Comparison of ENCODE assay signal across 1 cellular context in the genomic region with DNA sequence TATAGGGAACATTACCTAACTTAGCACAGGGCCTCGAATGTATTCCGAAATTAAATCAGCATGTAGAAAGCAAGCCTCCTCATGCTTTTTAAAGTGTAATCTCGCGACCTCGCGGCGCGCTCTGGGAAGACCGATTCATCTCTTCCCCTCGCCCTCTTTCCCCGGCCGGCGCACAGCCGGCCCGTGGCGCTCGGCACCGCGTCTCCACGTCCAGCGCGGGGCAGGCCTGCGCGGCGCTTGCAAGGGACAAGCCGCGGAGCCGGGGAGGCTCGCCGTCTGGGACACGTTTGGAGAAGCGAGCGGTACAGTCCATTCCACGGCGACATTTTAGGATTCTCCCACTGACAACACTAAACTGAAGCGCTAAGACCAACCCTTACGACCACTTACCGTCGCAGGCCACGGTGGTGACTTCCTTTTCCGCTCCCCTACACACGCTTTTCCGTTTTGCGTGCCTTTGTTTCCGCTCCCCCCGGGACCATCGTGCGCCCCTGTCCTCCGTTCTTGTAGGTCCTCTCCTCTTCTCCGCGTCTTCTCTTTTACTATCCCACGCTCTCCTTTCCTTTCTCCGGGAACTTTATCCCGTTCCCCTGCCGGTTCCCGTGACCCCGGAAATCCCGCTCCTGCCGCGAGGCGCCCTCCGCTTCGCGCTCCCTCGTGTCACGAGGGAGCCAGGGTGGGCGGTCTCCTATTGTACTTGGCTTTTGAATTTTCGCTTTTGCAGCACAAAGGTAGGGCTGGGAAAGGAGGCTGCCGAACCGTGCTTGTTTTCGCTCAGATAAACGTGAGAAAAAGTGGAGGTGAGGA.
TF ChIP-seq lines count a peak whose summit lies in the region.

A gene with protein sequence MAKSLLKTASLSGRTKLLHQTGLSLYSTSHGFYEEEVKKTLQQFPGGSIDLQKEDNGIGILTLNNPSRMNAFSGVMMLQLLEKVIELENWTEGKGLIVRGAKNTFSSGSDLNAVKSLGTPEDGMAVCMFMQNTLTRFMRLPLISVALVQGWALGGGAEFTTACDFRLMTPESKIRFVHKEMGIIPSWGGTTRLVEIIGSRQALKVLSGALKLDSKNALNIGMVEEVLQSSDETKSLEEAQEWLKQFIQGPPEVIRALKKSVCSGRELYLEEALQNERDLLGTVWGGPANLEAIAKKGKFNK (minus strand): TSS at position 664 of the 807 bp plus-strand sequence. CDS start 12,581 bp downstream, outside the sequence.

TF ChIP-seq in GM12878, 131 proteins besides CTCF, POLR2A, EP300 and RAD21 (continued from another document and continues in another):
- TF ChIP-seq HDGF (IDR thresholded peaks at IDR 0.05) (peak; percentile 70; the same call in 1 of the 2 replicates), ZSCAN29 (IDR thresholded peaks at IDR 0.05) (no peak), ZBED1 (IDR thresholded peaks at IDR 0.05; ENCODE audit: borderline replicate concordance) (no peak), YY1 (IDR thresholded peaks at IDR 0.05; ENCODE audit: low read depth, low read length) (peak; percentile 44; the same call in 1 of the 2 replicates), TCF12 (IDR thresholded peaks at IDR 0.05; ENCODE audit: low read depth, low read length) (no peak), TCF7 (IDR thresholded peaks at IDR 0.05; ENCODE audit: borderline replicate concordance) (no peak), PML (IDR thresholded peaks at IDR 0.05; ENCODE audit: low read length) (peak; percentile 90), STAT1 (conservative IDR thresholded peaks at IDR 0.05) (peak; percentile 15; the same call in 1 of the 2 replicates), KAT2A (conservative IDR thresholded peaks at IDR 0.05; ENCODE audit: control insufficient read depth, low read depth, low read length) (no peak), BACH1 (IDR thresholded peaks at IDR 0.05; ENCODE audit: borderline replicate concordance) (no peak; the same call in 1 of the 2 replicates), NFIC (IDR thresholded peaks at IDR 0.05; ENCODE audit: low read depth, low read length) (peak; percentile 51; the same call in 1 of the 2 replicates), ZZZ3 (IDR thresholded peaks at IDR 0.05; ENCODE audit: control insufficient read depth, insufficient read length, low read depth) (no peak), NR2F1 (conservative IDR thresholded peaks at IDR 0.05) (peak; percentile 76), RFX5 (IDR thresholded peaks at IDR 0.05; ENCODE audit: low read depth, low read length) (0 out of 2 replicates have a peak, but pooled peaks have one; percentile 33), ASH2L (IDR thresholded peaks at IDR 0.05; ENCODE audit: borderline replicate concordance, low read depth) (peak; percentile 95), EZH2 (IDR thresholded peaks at IDR 0.05; ENCODE audit: borderline replicate concordance, control insufficient read depth, low read depth, low read length) (no peak), GABPA (IDR thresholded peaks at IDR 0.05; ENCODE audit: low read depth) (peak; percentile 97), ZNF217 (IDR thresholded peaks at IDR 0.05) (no peak), NFXL1 (IDR thresholded peaks at IDR 0.05; ENCODE audit: borderline replicate concordance) (no peak), MYC (IDR thresholded peaks at IDR 0.05; ENCODE audit: insufficient read depth, insufficient read length, insufficient replicate concordance, low read length, severe bottlenecking) (peak; percentile 68), SPI1 (IDR thresholded peaks at IDR 0.05; ENCODE audit: borderline replicate concordance, insufficient read depth, low read depth, low read length) (peak; percentile 8; the same call in 1 of the 2 replicates), CBX3 (IDR thresholded peaks at IDR 0.05; ENCODE audit: borderline replicate concordance, low read depth) (no peak), KLF5 (IDR thresholded peaks at IDR 0.05; ENCODE audit: partially characterized antibody) (peak; percentile 22), MXI1 (IDR thresholded peaks at IDR 0.05; ENCODE audit: low read depth, low read length) (peak; percentile 85), ZNF384 (IDR thresholded peaks at IDR 0.05; ENCODE audit: borderline replicate concordance, low read depth, low read length) (no peak), ESRRA (IDR thresholded peaks at IDR 0.05; ENCODE audit: low read length) (no peak), NR2C1 (IDR thresholded peaks at IDR 0.05) (peak; percentile 69), RCOR1 (conservative IDR thresholded peaks at IDR 0.05; ENCODE audit: low read depth, low read length) (0 out of 2 replicates have a peak, but pooled peaks have one; percentile 71)
- TF ChIP-seq, protein P1, sequence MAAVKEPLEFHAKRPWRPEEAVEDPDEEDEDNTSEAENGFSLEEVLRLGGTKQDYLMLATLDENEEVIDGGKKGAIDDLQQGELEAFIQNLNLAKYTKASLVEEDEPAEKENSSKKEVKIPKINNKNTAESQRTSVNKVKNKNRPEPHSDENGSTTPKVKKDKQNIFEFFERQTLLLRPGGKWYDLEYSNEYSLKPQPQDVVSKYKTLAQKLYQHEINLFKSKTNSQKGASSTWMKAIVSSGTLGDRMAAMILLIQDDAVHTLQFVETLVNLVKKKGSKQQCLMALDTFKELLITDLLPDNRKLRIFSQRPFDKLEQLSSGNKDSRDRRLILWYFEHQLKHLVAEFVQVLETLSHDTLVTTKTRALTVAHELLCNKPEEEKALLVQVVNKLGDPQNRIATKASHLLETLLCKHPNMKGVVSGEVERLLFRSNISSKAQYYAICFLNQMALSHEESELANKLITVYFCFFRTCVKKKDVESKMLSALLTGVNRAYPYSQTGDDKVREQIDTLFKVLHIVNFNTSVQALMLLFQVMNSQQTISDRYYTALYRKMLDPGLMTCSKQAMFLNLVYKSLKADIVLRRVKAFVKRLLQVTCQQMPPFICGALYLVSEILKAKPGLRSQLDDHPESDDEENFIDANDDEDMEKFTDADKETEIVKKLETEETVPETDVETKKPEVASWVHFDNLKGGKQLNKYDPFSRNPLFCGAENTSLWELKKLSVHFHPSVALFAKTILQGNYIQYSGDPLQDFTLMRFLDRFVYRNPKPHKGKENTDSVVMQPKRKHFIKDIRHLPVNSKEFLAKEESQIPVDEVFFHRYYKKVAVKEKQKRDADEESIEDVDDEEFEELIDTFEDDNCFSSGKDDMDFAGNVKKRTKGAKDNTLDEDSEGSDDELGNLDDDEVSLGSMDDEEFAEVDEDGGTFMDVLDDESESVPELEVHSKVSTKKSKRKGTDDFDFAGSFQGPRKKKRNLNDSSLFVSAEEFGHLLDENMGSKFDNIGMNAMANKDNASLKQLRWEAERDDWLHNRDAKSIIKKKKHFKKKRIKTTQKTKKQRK (IDR thresholded peaks at IDR 0.05; ENCODE audit: low read depth, low read length): no peak
- TF ChIP-seq, protein P2, sequence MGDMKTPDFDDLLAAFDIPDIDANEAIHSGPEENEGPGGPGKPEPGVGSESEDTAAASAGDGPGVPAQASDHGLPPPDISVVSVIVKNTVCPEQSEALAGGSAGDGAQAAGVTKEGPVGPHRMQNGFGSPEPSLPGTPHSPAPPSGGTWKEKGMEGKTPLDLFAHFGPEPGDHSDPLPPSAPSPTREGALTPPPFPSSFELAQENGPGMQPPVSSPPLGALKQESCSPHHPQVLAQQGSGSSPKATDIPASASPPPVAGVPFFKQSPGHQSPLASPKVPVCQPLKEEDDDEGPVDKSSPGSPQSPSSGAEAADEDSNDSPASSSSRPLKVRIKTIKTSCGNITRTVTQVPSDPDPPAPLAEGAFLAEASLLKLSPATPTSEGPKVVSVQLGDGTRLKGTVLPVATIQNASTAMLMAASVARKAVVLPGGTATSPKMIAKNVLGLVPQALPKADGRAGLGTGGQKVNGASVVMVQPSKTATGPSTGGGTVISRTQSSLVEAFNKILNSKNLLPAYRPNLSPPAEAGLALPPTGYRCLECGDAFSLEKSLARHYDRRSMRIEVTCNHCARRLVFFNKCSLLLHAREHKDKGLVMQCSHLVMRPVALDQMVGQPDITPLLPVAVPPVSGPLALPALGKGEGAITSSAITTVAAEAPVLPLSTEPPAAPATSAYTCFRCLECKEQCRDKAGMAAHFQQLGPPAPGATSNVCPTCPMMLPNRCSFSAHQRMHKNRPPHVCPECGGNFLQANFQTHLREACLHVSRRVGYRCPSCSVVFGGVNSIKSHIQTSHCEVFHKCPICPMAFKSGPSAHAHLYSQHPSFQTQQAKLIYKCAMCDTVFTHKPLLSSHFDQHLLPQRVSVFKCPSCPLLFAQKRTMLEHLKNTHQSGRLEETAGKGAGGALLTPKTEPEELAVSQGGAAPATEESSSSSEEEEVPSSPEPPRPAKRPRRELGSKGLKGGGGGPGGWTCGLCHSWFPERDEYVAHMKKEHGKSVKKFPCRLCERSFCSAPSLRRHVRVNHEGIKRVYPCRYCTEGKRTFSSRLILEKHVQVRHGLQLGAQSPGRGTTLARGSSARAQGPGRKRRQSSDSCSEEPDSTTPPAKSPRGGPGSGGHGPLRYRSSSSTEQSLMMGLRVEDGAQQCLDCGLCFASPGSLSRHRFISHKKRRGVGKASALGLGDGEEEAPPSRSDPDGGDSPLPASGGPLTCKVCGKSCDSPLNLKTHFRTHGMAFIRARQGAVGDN (IDR thresholded peaks at IDR 0.05): peak; percentile 86
- TF ChIP-seq, protein P3, sequence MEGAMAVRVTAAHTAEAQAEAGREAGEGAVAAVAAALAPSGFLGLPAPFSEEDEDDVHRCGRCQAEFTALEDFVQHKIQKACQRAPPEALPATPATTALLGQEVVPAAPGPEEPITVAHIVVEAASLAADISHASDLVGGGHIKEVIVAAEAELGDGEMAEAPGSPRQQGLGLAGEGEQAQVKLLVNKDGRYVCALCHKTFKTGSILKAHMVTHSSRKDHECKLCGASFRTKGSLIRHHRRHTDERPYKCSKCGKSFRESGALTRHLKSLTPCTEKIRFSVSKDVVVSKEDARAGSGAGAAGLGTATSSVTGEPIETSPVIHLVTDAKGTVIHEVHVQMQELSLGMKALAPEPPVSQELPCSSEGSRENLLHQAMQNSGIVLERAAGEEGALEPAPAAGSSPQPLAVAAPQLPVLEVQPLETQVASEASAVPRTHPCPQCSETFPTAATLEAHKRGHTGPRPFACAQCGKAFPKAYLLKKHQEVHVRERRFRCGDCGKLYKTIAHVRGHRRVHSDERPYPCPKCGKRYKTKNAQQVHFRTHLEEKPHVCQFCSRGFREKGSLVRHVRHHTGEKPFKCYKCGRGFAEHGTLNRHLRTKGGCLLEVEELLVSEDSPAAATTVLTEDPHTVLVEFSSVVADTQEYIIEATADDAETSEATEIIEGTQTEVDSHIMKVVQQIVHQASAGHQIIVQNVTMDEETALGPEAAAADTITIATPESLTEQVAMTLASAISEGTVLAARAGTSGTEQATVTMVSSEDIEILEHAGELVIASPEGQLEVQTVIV (IDR thresholded peaks at IDR 0.05; ENCODE audit: borderline replicate concordance, partially characterized antibody): peak; percentile 86
- TF ChIP-seq, protein P4, sequence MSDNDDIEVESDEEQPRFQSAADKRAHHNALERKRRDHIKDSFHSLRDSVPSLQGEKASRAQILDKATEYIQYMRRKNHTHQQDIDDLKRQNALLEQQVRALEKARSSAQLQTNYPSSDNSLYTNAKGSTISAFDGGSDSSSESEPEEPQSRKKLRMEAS (IDR thresholded peaks at IDR 0.05; ENCODE audit: low read depth, low read length): peak; percentile 87
- TF ChIP-seq, protein P5, sequence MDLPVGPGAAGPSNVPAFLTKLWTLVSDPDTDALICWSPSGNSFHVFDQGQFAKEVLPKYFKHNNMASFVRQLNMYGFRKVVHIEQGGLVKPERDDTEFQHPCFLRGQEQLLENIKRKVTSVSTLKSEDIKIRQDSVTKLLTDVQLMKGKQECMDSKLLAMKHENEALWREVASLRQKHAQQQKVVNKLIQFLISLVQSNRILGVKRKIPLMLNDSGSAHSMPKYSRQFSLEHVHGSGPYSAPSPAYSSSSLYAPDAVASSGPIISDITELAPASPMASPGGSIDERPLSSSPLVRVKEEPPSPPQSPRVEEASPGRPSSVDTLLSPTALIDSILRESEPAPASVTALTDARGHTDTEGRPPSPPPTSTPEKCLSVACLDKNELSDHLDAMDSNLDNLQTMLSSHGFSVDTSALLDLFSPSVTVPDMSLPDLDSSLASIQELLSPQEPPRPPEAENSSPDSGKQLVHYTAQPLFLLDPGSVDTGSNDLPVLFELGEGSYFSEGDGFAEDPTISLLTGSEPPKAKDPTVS (IDR thresholded peaks at IDR 0.05; ENCODE audit: low read depth, low read length): no peak
- TF ChIP-seq, protein P6, sequence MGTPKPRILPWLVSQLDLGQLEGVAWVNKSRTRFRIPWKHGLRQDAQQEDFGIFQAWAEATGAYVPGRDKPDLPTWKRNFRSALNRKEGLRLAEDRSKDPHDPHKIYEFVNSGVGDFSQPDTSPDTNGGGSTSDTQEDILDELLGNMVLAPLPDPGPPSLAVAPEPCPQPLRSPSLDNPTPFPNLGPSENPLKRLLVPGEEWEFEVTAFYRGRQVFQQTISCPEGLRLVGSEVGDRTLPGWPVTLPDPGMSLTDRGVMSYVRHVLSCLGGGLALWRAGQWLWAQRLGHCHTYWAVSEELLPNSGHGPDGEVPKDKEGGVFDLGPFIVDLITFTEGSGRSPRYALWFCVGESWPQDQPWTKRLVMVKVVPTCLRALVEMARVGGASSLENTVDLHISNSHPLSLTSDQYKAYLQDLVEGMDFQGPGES (IDR thresholded peaks at IDR 0.05): no peak
- TF ChIP-seq, protein P7, sequence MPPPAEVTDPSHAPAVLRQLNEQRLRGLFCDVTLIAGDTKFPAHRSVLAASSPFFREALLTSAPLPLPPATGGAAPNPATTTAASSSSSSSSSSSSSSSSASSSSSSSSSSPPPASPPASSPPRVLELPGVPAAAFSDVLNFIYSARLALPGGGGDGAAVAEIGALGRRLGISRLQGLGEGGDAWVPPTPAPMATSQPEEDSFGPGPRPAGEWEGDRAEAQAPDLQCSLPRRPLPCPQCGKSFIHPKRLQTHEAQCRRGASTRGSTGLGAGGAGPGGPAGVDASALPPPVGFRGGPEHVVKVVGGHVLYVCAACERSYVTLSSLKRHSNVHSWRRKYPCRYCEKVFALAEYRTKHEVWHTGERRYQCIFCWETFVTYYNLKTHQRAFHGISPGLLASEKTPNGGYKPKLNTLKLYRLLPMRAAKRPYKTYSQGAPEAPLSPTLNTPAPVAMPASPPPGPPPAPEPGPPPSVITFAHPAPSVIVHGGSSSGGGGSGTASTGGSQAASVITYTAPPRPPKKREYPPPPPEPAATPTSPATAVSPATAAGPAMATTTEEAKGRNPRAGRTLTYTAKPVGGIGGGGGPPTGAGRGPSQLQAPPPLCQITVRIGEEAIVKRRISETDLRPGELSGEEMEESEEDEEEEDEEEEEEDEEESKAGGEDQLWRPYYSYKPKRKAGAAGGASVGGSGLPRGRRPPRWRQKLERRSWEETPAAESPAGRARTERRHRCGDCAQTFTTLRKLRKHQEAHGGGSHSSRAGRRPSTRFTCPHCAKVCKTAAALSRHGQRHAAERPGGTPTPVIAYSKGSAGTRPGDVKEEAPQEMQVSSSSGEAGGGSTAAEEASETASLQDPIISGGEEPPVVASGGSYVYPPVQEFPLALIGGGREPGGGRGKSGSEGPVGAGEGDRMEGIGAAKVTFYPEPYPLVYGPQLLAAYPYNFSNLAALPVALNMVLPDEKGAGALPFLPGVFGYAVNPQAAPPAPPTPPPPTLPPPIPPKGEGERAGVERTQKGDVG (CRISPR knock-in tag; IDR thresholded peaks at IDR 0.05): no peak
- TF ChIP-seq, protein P8, sequence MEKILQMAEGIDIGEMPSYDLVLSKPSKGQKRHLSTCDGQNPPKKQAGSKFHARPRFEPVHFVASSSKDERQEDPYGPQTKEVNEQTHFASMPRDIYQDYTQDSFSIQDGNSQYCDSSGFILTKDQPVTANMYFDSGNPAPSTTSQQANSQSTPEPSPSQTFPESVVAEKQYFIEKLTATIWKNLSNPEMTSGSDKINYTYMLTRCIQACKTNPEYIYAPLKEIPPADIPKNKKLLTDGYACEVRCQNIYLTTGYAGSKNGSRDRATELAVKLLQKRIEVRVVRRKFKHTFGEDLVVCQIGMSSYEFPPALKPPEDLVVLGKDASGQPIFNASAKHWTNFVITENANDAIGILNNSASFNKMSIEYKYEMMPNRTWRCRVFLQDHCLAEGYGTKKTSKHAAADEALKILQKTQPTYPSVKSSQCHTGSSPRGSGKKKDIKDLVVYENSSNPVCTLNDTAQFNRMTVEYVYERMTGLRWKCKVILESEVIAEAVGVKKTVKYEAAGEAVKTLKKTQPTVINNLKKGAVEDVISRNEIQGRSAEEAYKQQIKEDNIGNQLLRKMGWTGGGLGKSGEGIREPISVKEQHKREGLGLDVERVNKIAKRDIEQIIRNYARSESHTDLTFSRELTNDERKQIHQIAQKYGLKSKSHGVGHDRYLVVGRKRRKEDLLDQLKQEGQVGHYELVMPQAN (conservative IDR thresholded peaks at IDR 0.05): peak; percentile 50
